8 cellular contexts compared by ENCODE assay signal in genomic region chr11:46006418-46007070, GRCh38.
DNase-seq lines count a peak whose midpoint lies in the region; ATAC-seq, FAIRE-seq and TF ChIP-seq lines count a peak whose summit lies in the region.

No MANE protein-coding gene starts in this region.

- in situ Hi-C loops in HepG2 (cut with HindIII; ENCODE audit: extremely low pct_ligation_motif_present, low pct_unique_long_range_greater_than_20kb): no loop called here

- H3K36me3 Mint-ChIP-seq in type B pancreatic cell: no peaks in the 10 kb centered on the region

- H3K9me3 ChIP-seq in PC-9 (ENCODE audit: insufficient read depth, low read depth): no peaks in the 10 kb centered on the region
- no peaks in the 10 kb centered on the region for H3K9me3 ChIP-seq in HepG2 (ENCODE audit: low read length)

- WGBS in HepG2 (ENCODE audit: low lambda C conversion rate): 39% methylated on average over 5 of the region's 5 CpGs

- peaks cover 7% of the 10 kb centered on the region for H3K4me1 Mint-ChIP-seq in type B pancreatic cell (ENCODE audit: unreplicated experiment)

- H3K4me3 ChIP-seq in AG04449 (ENCODE audit: low read depth, low read length): no peak overlapping the region
- no peak overlapping the region for H3K4me3 ChIP-seq in PC-9
- no peak overlapping the region for H3K4me3 ChIP-seq in choroid plexus epithelial cell (ENCODE audit: low read depth, low read length)
- H3K4me3 ChIP-seq in HepG2 (replicated peaks in 1 of 3; ENCODE audit: insufficient read depth in 1 of 3, low read depth in 2 of 3, low read length in 3 of 3): no peak overlapping the region

- TF ChIP-seq POLR2A in HepG2 (IDR thresholded peaks at IDR 0.05; ENCODE audit: insufficient read depth in 1 of 2, low read depth in 2 of 2, low read length in 2 of 2): no peak

- POLR2A ChIA-PET in AG04449 (lab: Yijun Ruan, JAX) (no interaction called here), PC-9 (lab: Charles Lee; ENCODE audit: unreplicated experiment) (interaction anchor here (0.5 to 0.7 kb wide), 4 partner anchors 19 to 225 kb away, joined by 3 to 7 read pairs (median 3); no protein-coding TSS in a partner anchor), HepG2 (lab: Yijun Ruan, JAX) (no interaction called here)

- TF ChIP-seq CTCF in AG04449 (IDR thresholded peaks at IDR 0.05; ENCODE audit: insufficient read depth, low read length, missing control alignments) (peak; percentile 61), LNCAP (IDR thresholded peaks at IDR 0.05) (peak; percentile 82), PC-9 (conservative IDR thresholded peaks at IDR 0.05) (peak; percentile 90), choroid plexus epithelial cell (conservative IDR thresholded peaks at IDR 0.05; ENCODE audit: low read depth, low read length) (peak; percentile 76), HepG2 (CRISPR knock-in tag; IDR thresholded peaks at IDR 0.05) (peak; percentile 81), type B pancreatic cell (conservative IDR thresholded peaks at IDR 0.05) (peak; percentile 85)

- no peaks in the 10 kb centered on the region for H3K9me2 ChIP-seq in PC-9 (ENCODE audit: insufficient read depth)

- ATAC-seq in HepG2 (peak; percentile 84), GM19351 (IDR thresholded peaks at IDR 0.05; ENCODE audit: unreplicated experiment) (no peak)

- H3K9me3 Mint-ChIP-seq in type B pancreatic cell: no peaks in the 10 kb centered on the region

- H3K27me3 ChIP-seq in PC-9 (ENCODE audit: insufficient read depth, low read depth) (no peaks in the 10 kb centered on the region), HepG2 (ENCODE audit: control insufficient read depth in 1 of 2, insufficient read depth in 2 of 2, low read length in 2 of 2) (no peaks in the 10 kb centered on the region)

- H3K36me3 ChIP-seq in PC-9 (ENCODE audit: low read depth) (no peaks in the 10 kb centered on the region), HepG2 (replicated peaks in 1 of 2; ENCODE audit: control insufficient read depth in 1 of 2, insufficient read depth in 2 of 2, low read length in 2 of 2) (no peaks in the 10 kb centered on the region)

- H3K4me2 ChIP-seq in PC-9 (no peak overlapping the region), HepG2 (ENCODE audit: low read depth, low read length) (no peak overlapping the region)

- BruUV-seq in PC-9 (replicated peaks; lab: Mats Ljungman, UMichigan): no TSS peak
- BruUV-seq in HepG2 (replicated peaks; lab: Mats Ljungman, UMichigan): no TSS peak

- H3K27ac ChIP-seq in PC-9: no peak overlapping the region
- no peak overlapping the region for H3K27ac ChIP-seq in HepG2 (ENCODE audit: extremely low read length, insufficient read depth, low read length)

- no peaks in the 10 kb centered on the region for H3F3A ChIP-seq in PC-9 (ENCODE audit: insufficient read depth, low read depth)

- H3K27me3 Mint-ChIP-seq in type B pancreatic cell: no peaks in the 10 kb centered on the region

- TF ChIP-seq EP300 in HepG2 (IDR thresholded peaks at IDR 0.05; ENCODE audit: low read depth in 2 of 2, low read length in 2 of 2) (no peak; a peak in 1 of 4 replicates), HepG2 (CRISPR knock-in tag; IDR thresholded peaks at IDR 0.05; ENCODE audit: borderline replicate concordance) (no peak)

- H4K20me1 ChIP-seq in PC-9 (ENCODE audit: insufficient read depth) (peaks cover 44% of the 10 kb centered on the region; the same call in 1 of the 2 replicates), HepG2 (ENCODE audit: insufficient read depth, low read length) (peaks cover 4% of the 10 kb centered on the region; the same call in 1 of the 2 replicates)

- no peak overlapping the region for H3K4me3 Mint-ChIP-seq in type B pancreatic cell

- intact Hi-C loops in PC-9 (cut with micrococcal nuclease; ENCODE audit: unreplicated experiment): loop anchor here (1.0 to 5.0 kb wide), 6 partner anchors 42 to 530 kb away; partner anchors contain the start of gene PHF21A
- intact Hi-C loops in HepG2 (cut with micrococcal nuclease; ENCODE audit: unreplicated experiment): loop anchor here (1.0 to 10.0 kb wide), 3 partner anchors 41 to 162 kb away; partner anchors contain the start of gene CRY2

- DNase-seq in AG04449 (ENCODE audit: low read depth, low spot score): no peak
- DNase-seq in GM03348 (ENCODE audit: low spot score): peak; percentile 70
- peak; percentile 10 to 67 for DNase-seq in PC-9
- peak; percentile 89 for DNase-seq in choroid plexus epithelial cell (ENCODE audit: low read depth)
- peak; percentile 71 for DNase-seq in HepG2 (ENCODE audit: low spot score)
- DNase-seq in type B pancreatic cell (ENCODE audit: extremely low spot score, unreplicated experiment): no peak

- FAIRE-seq in HepG2 (lab: Jason Lieb, UNC): peak; percentile 85

- peak; percentile 24; the same call in 1 of the 2 replicates for TF ChIP-seq RAD21 in HepG2 (CRISPR knock-in tag; IDR thresholded peaks at IDR 0.05)

- H3K4me1 ChIP-seq in PC-9 (replicated peaks; ENCODE audit: insufficient read depth) (no peaks in the 10 kb centered on the region), HepG2 (ENCODE audit: insufficient read depth, low read length) (no peaks in the 10 kb centered on the region)

- H2AFZ ChIP-seq in PC-9 (no peak overlapping the region), HepG2 (ENCODE audit: low read length) (no peak overlapping the region)

- CTCF ChIA-PET in AG04449 (lab: Yijun Ruan, JAX): interaction anchor here (0.5 to 9.3 kb wide), 44 partner anchors 12 to 307 kb away, joined by 3 to 332 read pairs (median 4); partner anchors contain the start of gene CRY2
- CTCF ChIA-PET in PC-9 (lab: Charles Lee): interaction anchor here (0.8 to 1.9 kb wide), 8 partner anchors 11 to 235 kb away, joined by 3 to 18 read pairs (median 4); no protein-coding TSS in a partner anchor
- CTCF ChIA-PET in HepG2 (lab: Yijun Ruan, JAX; ENCODE audit: low intra/inter-chr PET ratio, low total read pairs): interaction anchor here (1.6 to 2.2 kb wide), 2 partner anchors 42 to 134 kb away, joined by 5 to 31 read pairs; no protein-coding TSS in a partner anchor

- no peak overlapping the region for H3K27ac Mint-ChIP-seq in type B pancreatic cell

- no peak overlapping the region for H3K9ac ChIP-seq in HepG2 (ENCODE audit: insufficient read depth, low read depth, low read length)

- no peaks in the 10 kb centered on the region; the same call in 1 of the 2 replicates for H3K79me2 ChIP-seq in PC-9 (ENCODE audit: low read depth)
- no peaks in the 10 kb centered on the region for H3K79me2 ChIP-seq in HepG2 (ENCODE audit: insufficient read depth, low read length)

TF ChIP-seq in HepG2, 621 proteins besides CTCF, POLR2A, EP300 and RAD21:
- TF ChIP-seq CBX1 (IDR thresholded peaks at IDR 0.05; ENCODE audit: low read depth) (no peak), NFIC (IDR thresholded peaks at IDR 0.05; ENCODE audit: low read length) (no peak), STAG1 (CRISPR knock-in tag; IDR thresholded peaks at IDR 0.05) (peak; percentile 76), SMC3 (IDR thresholded peaks at IDR 0.05; ENCODE audit: low read length) (peak; percentile 53), THAP11 (CRISPR knock-in tag; IDR thresholded peaks at IDR 0.05) (no peak)
- TF ChIP-seq, protein P1, sequence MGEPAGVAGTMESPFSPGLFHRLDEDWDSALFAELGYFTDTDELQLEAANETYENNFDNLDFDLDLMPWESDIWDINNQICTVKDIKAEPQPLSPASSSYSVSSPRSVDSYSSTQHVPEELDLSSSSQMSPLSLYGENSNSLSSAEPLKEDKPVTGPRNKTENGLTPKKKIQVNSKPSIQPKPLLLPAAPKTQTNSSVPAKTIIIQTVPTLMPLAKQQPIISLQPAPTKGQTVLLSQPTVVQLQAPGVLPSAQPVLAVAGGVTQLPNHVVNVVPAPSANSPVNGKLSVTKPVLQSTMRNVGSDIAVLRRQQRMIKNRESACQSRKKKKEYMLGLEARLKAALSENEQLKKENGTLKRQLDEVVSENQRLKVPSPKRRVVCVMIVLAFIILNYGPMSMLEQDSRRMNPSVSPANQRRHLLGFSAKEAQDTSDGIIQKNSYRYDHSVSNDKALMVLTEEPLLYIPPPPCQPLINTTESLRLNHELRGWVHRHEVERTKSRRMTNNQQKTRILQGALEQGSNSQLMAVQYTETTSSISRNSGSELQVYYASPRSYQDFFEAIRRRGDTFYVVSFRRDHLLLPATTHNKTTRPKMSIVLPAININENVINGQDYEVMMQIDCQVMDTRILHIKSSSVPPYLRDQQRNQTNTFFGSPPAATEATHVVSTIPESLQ (CRISPR knock-in tag; conservative IDR thresholded peaks at IDR 0.05): no peak

Comparison
In these comparisons a context has a peak if more than half of its experiments do, and no peak if none do; other contexts are left out.
1. DNase-seq: peak in GM03348 (single experiment), PC-9 (2 of 2), choroid plexus epithelial cell (single experiment) and HepG2 (single experiment); none in AG04449 (single experiment) and type B pancreatic cell (single experiment).
2. Peak in every context shown above with its lines, with median percentiles within 50 percentile points of each other: CTCF ChIP-seq.